ENCODE assay signal across 2 cellular contexts in the genomic region with DNA sequence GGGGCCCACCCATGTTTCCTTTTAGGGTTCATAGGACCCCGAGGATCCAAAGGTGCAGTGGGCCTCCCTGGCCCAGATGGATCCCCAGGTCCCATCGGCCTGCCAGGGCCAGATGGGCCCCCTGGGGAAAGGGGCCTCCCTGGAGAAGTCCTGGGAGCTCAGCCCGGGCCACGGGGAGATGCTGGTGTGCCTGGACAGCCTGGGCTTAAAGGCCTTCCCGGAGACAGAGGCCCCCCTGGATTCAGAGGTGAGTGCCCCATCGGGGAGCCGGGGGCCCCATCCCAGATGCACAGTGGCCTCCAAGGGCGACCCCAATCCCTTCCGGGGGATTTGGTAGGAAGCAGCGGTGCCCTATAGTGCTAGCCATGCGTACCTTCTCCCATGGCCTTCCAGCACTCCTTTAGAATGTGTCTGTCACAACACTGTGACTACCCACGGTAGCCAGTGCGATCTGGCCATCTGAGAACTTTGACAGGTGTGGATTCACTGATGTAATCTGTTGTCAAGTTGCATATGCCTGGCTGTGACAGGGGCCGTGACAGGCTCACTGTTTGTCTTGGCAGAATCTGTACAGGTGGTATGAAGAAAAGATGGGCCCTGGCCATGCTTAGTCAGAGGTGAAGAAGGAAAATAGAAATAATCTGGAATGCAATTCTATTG.
TF ChIP-seq lines count a peak whose summit lies in the region.

No MANE protein-coding gene starts in this region.

TF ChIP-seq in IMR-90, 13 proteins besides CTCF, POLR2A, EP300 and RAD21:
- TF ChIP-seq NFE2L2 (IDR thresholded peaks at IDR 0.05; ENCODE audit: low read depth, low read length): no peak
- TF ChIP-seq, protein P1, sequence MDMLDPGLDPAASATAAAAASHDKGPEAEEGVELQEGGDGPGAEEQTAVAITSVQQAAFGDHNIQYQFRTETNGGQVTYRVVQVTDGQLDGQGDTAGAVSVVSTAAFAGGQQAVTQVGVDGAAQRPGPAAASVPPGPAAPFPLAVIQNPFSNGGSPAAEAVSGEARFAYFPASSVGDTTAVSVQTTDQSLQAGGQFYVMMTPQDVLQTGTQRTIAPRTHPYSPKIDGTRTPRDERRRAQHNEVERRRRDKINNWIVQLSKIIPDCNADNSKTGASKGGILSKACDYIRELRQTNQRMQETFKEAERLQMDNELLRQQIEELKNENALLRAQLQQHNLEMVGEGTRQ (IDR thresholded peaks at IDR 0.05; ENCODE audit: low read depth, low read length): no peak
- TF ChIP-seq MXI1 (IDR thresholded peaks at IDR 0.05; ENCODE audit: borderline replicate concordance, low read depth, low read length): no peak
- TF ChIP-seq, protein P2, sequence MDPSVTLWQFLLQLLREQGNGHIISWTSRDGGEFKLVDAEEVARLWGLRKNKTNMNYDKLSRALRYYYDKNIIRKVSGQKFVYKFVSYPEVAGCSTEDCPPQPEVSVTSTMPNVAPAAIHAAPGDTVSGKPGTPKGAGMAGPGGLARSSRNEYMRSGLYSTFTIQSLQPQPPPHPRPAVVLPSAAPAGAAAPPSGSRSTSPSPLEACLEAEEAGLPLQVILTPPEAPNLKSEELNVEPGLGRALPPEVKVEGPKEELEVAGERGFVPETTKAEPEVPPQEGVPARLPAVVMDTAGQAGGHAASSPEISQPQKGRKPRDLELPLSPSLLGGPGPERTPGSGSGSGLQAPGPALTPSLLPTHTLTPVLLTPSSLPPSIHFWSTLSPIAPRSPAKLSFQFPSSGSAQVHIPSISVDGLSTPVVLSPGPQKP (IDR thresholded peaks at IDR 0.05; ENCODE audit: borderline replicate concordance, low read depth, low read length): no peak
- TF ChIP-seq FOS (IDR thresholded peaks at IDR 0.05; ENCODE audit: low read depth, low read length): no peak
- no peak for TF ChIP-seq MAFK (IDR thresholded peaks at IDR 0.05; ENCODE audit: low read depth, low read length)
- no peak for TF ChIP-seq MAZ (IDR thresholded peaks at IDR 0.05; ENCODE audit: borderline replicate concordance, low read depth, low read length)
- no peak for TF ChIP-seq SMC3 (IDR thresholded peaks at IDR 0.05; ENCODE audit: low read depth, low read length)
- TF ChIP-seq RCOR1 (IDR thresholded peaks at IDR 0.05; ENCODE audit: insufficient replicate concordance, low read length): no peak
- TF ChIP-seq BHLHE40 (IDR thresholded peaks at IDR 0.05; ENCODE audit: low read depth, low read length): no peak
- TF ChIP-seq CHD1 (IDR thresholded peaks at IDR 0.05; ENCODE audit: low read depth, low read length): no peak
- TF ChIP-seq CEBPB (IDR thresholded peaks at IDR 0.05; ENCODE audit: low read depth, low read length): no peak
- no peak for TF ChIP-seq RFX5 (IDR thresholded peaks at IDR 0.05; ENCODE audit: low read depth, low read length)

TF ChIP-seq in H1, 55 proteins besides CTCF, POLR2A, EP300 and RAD21:
- no peak for TF ChIP-seq CHD7 (IDR thresholded peaks at IDR 0.05; ENCODE audit: insufficient replicate concordance, low read length)
- no peak for TF ChIP-seq EZH2 (IDR thresholded peaks at IDR 0.05; ENCODE audit: low read depth, low read length, severe bottlenecking)
- TF ChIP-seq POLR2AphosphoS5 (IDR thresholded peaks at IDR 0.05; ENCODE audit: low read depth, low read length): no peak
- TF ChIP-seq POU5F1 (IDR thresholded peaks at IDR 0.05; ENCODE audit: low read depth, low read length): no peak
- TF ChIP-seq CHD1 (IDR thresholded peaks at IDR 0.05; ENCODE audit: low read depth, low read length): no peak
- TF ChIP-seq SP4 (IDR thresholded peaks at IDR 0.05; ENCODE audit: low read length): no peak
- TF ChIP-seq, protein P3, sequence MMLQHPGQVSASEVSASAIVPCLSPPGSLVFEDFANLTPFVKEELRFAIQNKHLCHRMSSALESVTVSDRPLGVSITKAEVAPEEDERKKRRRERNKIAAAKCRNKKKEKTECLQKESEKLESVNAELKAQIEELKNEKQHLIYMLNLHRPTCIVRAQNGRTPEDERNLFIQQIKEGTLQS (IDR thresholded peaks at IDR 0.05; ENCODE audit: insufficient read depth, low read depth, low read length): no peak
- TF ChIP-seq TAF1 (IDR thresholded peaks at IDR 0.05; ENCODE audit: low read depth, low read length): no peak
- no peak for TF ChIP-seq SUZ12 (IDR thresholded peaks at IDR 0.05; ENCODE audit: low read length)
- TF ChIP-seq SIN3A (conservative IDR thresholded peaks at IDR 0.05 in 1 of 2, IDR thresholded peaks at IDR 0.05 in 1 of 2; ENCODE audit: low read depth in 1 of 2, low read length in 2 of 2): no peak
- TF ChIP-seq RNF2 (IDR thresholded peaks at IDR 0.05; ENCODE audit: borderline replicate concordance, low read depth, low read length, missing control alignments, poor library complexity, severe bottlenecking): no peak
- no peak for TF ChIP-seq TAF7 (optimal IDR thresholded peaks at IDR 0.05; ENCODE audit: borderline replicate concordance, low read depth, low read length)
- no peak for TF ChIP-seq HDAC2 (IDR thresholded peaks at IDR 0.05; ENCODE audit: borderline replicate concordance in 1 of 2, low read depth in 2 of 2, low read length in 2 of 2)
- no peak for TF ChIP-seq KDM4A (IDR thresholded peaks at IDR 0.05; ENCODE audit: low read depth, low read length, severe bottlenecking)
- no peak for TF ChIP-seq GTF2F1 (IDR thresholded peaks at IDR 0.05; ENCODE audit: borderline replicate concordance, low read depth, low read length)
- TF ChIP-seq SIX5 (IDR thresholded peaks at IDR 0.05; ENCODE audit: low read depth, low read length): no peak
- no peak for TF ChIP-seq SP1 (IDR thresholded peaks at IDR 0.05; ENCODE audit: low read depth, low read length)
- TF ChIP-seq PHF8 (conservative IDR thresholded peaks at IDR 0.05; ENCODE audit: low read depth, low read length): no peak
